ENCODE assay signal across 29 cellular contexts in the genomic region with DNA sequence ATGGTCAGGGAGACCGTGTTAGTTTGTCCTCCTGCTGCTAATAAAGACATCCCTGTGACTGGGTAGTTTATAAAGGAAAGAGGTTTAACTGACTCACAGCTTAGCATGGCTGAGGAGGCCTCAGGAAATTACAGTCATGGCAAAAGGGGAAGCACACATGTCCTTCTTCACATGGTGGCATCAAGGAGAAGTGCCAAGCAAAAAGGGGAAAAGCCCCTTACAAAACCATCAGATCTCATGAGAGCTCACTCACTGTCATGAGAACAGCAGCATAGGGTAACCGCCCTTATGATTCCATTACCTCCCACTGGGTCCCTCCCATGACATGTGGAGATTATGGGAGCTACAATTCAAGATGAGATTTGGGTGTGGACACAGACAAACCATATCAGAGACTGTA. TPM values are rescaled to one million over a fixed set of nuclear protein-coding genes. Genes with fewer than 3 reads are reported as not detected.
DNase-seq lines count a peak whose midpoint lies in the region; TF ChIP-seq lines count a peak whose summit lies in the region.
"Had no signal": no experiment of that assay in that cellular context is flagged by ENCODE, and none has a peak within 500 bp of the region (broad histone marks: within the 10 kb centered on the region; RNA-seq: fewer than 3 reads in every experiment).

No MANE protein-coding gene starts in this region.

- no peaks in the 10 kb centered on the region for H3K27me3 ChIP-seq in BLaER1 treated with 17β-estradiol and CSF1 and Interleukin-3, amounts not matched to agents 10 nM and 100 nM
- no peaks in the 10 kb centered on the region for H3K27me3 ChIP-seq in colonic mucosa
- H3K27me3 ChIP-seq: body of pancreas, heart left ventricle, upper lobe of left lung had no signal

- no peaks in the 10 kb centered on the region for H4K20me1 ChIP-seq in BLaER1 treated with 17β-estradiol and CSF1 and Interleukin-3, amounts not matched to agents 10 nM and 100 nM

- H3K9ac ChIP-seq in BLaER1 treated with 17β-estradiol and CSF1 and Interleukin-3, amounts not matched to agents 10 nM and 100 nM = no peak overlapping the region; a peak in 2 of 22 replicates
- H3K9ac ChIP-seq in colonic mucosa (ENCODE audit: low read depth in 2 of 2, low read length in 2 of 2) = no peak overlapping the region
- H3K9ac ChIP-seq: parathyroid adenoma had no signal

- H3K36me3 ChIP-seq in BLaER1 treated with 17β-estradiol and CSF1 and Interleukin-3, amounts not matched to agents 10 nM and 100 nM = peaks cover 5 to 37% (median 23%) of the 10 kb centered on the region in 11 experiments; a peak in 18 of 22 replicates
- no peaks in the 10 kb centered on the region for H3K36me3 ChIP-seq in colonic mucosa
- H3K36me3 ChIP-seq: heart left ventricle had no signal

- H3K9me3 ChIP-seq in BLaER1 treated with 17β-estradiol and CSF1 and Interleukin-3, amounts not matched to agents 10 nM and 100 nM (replicated peaks in 1 of 11) = peaks cover 40 to 55% (median 43%) of the 10 kb centered on the region in 11 experiments
- H3K9me3 ChIP-seq in colonic mucosa = no peaks in the 10 kb centered on the region
- H3K9me3 ChIP-seq: body of pancreas, upper lobe of left lung had no signal

- peak overlapping the region in 2 of 10 experiments; percentile 14 to 25; a peak in 3 of 20 replicates for H3K4me3 ChIP-seq in BLaER1 treated with 17β-estradiol and CSF1 and Interleukin-3, amounts not matched to agents 10 nM and 100 nM
- H3K4me3 ChIP-seq in colonic mucosa = no peak overlapping the region
- H3K4me3 ChIP-seq: body of pancreas, heart left ventricle, SK-N-MC, upper lobe of left lung had no signal

- peak overlapping the region in 8 of 11 experiments; percentile 49 to 70 (median 60); a peak in 16 of 22 replicates for H3K27ac ChIP-seq in BLaER1 treated with 17β-estradiol and CSF1 and Interleukin-3, amounts not matched to agents 10 nM and 100 nM
- H3K27ac ChIP-seq in colonic mucosa = no peak overlapping the region
- H3K27ac ChIP-seq: body of pancreas, C4-2B, parathyroid adenoma, SK-N-MC, upper lobe of left lung, VCaP had no signal

- intact Hi-C loops in colonic mucosa (cut with DNase I) = no loop called here

- TF ChIP-seq CTCF in colonic mucosa (IDR thresholded peaks at IDR 0.05) = no peak

- peak overlapping the region in 10 of 11 experiments; percentile 34 to 54 (median 48); a peak in 21 of 22 replicates for H3K4me2 ChIP-seq in BLaER1 treated with 17β-estradiol and CSF1 and Interleukin-3, amounts not matched to agents 10 nM and 100 nM

- H3K4me1 ChIP-seq in BLaER1 treated with 17β-estradiol and CSF1 and Interleukin-3, amounts not matched to agents 10 nM and 100 nM = peaks cover 25 to 46% (median 39%) of the 10 kb centered on the region in 10 experiments
- H3K4me1 ChIP-seq in colonic mucosa = no peaks in the 10 kb centered on the region
- H3K4me1 ChIP-seq: body of pancreas, parathyroid adenoma, upper lobe of left lung had no signal

- DNase-seq in GF-D8 (lab: John Stamatoyannopoulos, UW) = peak; percentile 79
- peak; percentile 35 for DNase-seq in NOMO-1 treated with dmso at 0.1 percent for 144 hours (lab: John Stamatoyannopoulos, UW; ENCODE audit: unreplicated experiment)
- peak; percentile 3 for DNase-seq in kidney tubule cell (ENCODE audit: low spot score)
- no peak for DNase-seq in ecto neural progenitor cell (ENCODE audit: low spot score)
- no peak for DNase-seq in NK-92 treated with Interleukin-12 subunit alpha and Interleukin-12 subunit beta, amount 100 ng/mL, for 24 hours (lab: John Stamatoyannopoulos, UW)
- DNase-seq in colonic mucosa = no peak
- DNase-seq: activated CD4-positive, alpha-beta T cell treated with anti-CD3 and anti-CD28 coated beads for 4 hours; activated gamma-delta T cell treated with Interleukin-2 at 50 U/mL for 16 hours; activated T-cell treated with anti-CD3 and anti-CD28 coated beads, Interleukin-2, amount 50 U/mL, for 1 hour; body of pancreas; DND-41; effector CD8-positive, alpha-beta T cell; heart left ventricle; Karpas-422; mammary epithelial cell; NCI-H1092 treated with DMSO at 0.1 percent for 48 hours; NCI-H187; NCI-H2171; NCI-H524 treated with DMSO at 0.1 percent for 48 hours; right cardiac atrium; RPMI8226; stimulated activated CD4-positive, alpha-beta T cell treated with anti-CD3 and anti-CD28 coated beads, Interleukin-12 subunit alpha, Interleukin-12 subunit beta, amount 100 ng/mL, for 4 hours; stimulated activated CD4-positive, alpha-beta T cell treated with anti-CD3 and anti-CD28 coated beads, Interleukin-4, amount 100 ng/mL, for 1 hour; upper lobe of left lung had no signal

RNA-seq across cellular contexts. Expression of gene TM2D3, which starts 27.0 kb away (rescaled TPM):
- 10 to 100 TPM; 33.7 to 42.7 TPM for total RNA-seq in colonic mucosa

Comparison
In these comparisons a context has a peak if more than half of its experiments do, and no peak if none do; other contexts are left out.
1. DNase-seq: peak in GF-D8 (single experiment), NOMO-1 treated with dmso at 0.1 percent for 144 hours (single experiment) and kidney tubule cell (single experiment); none in ecto neural progenitor cell (single experiment), NK-92 treated with Interleukin-12 subunit alpha and Interleukin-12 subunit beta, amount 100 ng/mL, for 24 hours (single experiment) and colonic mucosa (single experiment).